In genomic region chr9:95447660-95448420, GRCh38 we compare ENCODE assay signal across 1 cellular context.
TF ChIP-seq lines count a peak whose summit lies in the region.

No MANE protein-coding gene starts in this region.

TF ChIP-seq in GM23338, 12 proteins besides CTCF, POLR2A, EP300 and RAD21 (continued from another document):
- TF ChIP-seq, protein P1, sequence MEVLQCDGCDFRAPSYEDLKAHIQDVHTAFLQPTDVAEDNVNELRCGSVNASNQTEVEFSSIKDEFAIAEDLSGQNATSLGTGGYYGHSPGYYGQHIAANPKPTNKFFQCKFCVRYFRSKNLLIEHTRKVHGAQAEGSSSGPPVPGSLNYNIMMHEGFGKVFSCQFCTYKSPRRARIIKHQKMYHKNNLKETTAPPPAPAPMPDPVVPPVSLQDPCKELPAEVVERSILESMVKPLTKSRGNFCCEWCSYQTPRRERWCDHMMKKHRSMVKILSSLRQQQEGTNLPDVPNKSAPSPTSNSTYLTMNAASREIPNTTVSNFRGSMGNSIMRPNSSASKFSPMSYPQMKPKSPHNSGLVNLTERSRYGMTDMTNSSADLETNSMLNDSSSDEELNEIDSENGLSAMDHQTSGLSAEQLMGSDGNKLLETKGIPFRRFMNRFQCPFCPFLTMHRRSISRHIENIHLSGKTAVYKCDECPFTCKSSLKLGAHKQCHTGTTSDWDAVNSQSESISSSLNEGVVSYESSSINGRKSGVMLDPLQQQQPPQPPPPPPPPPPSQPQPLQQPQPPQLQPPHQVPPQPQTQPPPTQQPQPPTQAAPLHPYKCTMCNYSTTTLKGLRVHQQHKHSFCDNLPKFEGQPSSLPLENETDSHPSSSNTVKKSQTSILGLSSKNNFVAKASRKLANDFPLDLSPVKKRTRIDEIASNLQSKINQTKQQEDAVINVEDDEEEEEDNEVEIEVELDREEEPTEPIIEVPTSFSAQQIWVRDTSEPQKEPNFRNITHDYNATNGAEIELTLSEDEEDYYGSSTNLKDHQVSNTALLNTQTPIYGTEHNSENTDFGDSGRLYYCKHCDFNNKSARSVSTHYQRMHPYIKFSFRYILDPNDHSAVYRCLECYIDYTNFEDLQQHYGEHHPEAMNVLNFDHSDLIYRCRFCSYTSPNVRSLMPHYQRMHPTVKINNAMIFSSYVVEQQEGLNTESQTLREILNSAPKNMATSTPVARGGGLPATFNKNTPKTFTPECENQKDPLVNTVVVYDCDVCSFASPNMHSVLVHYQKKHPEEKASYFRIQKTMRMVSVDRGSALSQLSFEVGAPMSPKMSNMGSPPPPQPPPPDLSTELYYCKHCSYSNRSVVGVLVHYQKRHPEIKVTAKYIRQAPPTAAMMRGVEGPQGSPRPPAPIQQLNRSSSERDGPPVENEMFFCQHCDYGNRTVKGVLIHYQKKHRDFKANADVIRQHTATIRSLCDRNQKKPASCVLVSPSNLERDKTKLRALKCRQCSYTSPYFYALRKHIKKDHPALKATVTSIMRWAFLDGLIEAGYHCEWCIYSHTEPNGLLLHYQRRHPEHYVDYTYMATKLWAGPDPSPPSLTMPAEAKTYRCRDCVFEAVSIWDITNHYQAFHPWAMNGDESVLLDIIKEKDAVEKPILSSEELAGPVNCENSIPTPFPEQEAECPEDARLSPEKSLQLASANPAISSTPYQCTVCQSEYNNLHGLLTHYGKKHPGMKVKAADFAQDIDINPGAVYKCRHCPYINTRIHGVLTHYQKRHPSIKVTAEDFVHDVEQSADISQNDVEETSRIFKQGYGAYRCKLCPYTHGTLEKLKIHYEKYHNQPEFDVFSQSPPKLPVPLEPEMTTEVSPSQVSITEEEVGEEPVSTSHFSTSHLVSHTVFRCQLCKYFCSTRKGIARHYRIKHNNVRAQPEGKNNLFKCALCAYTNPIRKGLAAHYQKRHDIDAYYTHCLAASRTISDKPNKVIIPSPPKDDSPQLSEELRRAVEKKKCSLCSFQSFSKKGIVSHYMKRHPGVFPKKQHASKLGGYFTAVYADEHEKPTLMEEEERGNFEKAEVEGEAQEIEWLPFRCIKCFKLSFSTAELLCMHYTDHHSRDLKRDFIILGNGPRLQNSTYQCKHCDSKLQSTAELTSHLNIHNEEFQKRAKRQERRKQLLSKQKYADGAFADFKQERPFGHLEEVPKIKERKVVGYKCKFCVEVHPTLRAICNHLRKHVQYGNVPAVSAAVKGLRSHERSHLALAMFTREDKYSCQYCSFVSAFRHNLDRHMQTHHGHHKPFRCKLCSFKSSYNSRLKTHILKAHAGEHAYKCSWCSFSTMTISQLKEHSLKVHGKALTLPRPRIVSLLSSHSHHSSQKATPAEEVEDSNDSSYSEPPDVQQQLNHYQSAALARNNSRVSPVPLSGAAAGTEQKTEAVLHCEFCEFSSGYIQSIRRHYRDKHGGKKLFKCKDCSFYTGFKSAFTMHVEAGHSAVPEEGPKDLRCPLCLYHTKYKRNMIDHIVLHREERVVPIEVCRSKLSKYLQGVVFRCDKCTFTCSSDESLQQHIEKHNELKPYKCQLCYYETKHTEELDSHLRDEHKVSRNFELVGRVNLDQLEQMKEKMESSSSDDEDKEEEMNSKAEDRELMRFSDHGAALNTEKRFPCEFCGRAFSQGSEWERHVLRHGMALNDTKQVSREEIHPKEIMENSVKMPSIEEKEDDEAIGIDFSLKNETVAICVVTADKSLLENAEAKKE (CRISPR knock-in tag; IDR thresholded peaks at IDR 0.05) = peak; percentile 80; the same call in 1 of the 2 replicates
